In the genomic region with DNA sequence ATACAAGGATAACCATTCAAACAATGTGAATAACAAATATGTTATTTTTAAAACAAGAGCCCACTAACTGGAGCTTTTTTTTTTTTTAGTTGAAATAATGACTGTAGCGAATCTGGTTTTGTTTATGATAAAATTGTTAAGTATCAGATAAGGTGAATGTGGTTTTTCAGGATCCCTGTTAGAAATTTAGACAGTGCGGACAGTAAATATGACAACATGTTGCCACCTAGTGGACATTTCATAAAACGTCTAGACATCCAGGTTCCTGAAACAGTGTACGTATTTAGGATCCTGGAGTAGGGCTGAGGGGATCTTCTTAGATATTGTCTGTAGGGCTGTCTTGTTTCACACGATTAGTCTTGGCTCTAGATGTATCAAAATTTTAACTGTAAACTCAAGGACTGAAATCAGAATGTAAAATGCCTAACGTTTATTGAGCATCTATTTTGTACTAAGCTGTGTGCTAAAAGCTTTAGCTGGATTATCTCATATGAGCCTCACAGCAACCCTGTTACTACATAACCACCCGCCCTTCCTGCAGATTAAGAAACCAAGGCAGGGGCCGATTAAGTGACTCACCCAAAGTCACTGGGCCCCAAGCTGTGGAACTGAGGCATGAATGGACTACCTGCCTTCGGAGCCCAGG, we compare ENCODE assay signal across 9 cellular contexts. TPM values are rescaled to one million over a fixed set of nuclear protein-coding genes. Genes with fewer than 3 reads are reported as not detected.
DNase-seq lines count a peak whose midpoint lies in the region; ATAC-seq and TF ChIP-seq lines count a peak whose summit lies in the region.
"Had no signal": no experiment of that assay in that cellular context is flagged by ENCODE, and none has a peak within 500 bp of the region (broad histone marks: within the 10 kb centered on the region; RNA-seq: fewer than 3 reads in every experiment).

No MANE protein-coding gene starts in this region.

- intact Hi-C loops in CD14-positive monocyte (cut with micrococcal nuclease) = loop anchor here (10.0 kb wide), 2 partner anchors 428 to 588 kb away; no protein-coding TSS in a partner anchor

- H3K4me1 Mint-ChIP-seq in CD14-positive monocyte = no peaks in the 10 kb centered on the region
- H3K4me1 Mint-ChIP-seq in brain = peaks cover 4% of the 10 kb centered on the region

- no peaks in the 10 kb centered on the region for H3K4me1 ChIP-seq in tibial nerve
- H3K4me1 ChIP-seq: SJCRH30 had no signal

- no peak overlapping the region for H3K4me3 ChIP-seq in kidney epithelial cell (ENCODE audit: low read depth, low read length)
- no peak overlapping the region for H3K4me3 ChIP-seq in tibial nerve
- H3K4me3 ChIP-seq: SJCRH30 had no signal

- H3K9me3 Mint-ChIP-seq in CD14-positive monocyte = no peaks in the 10 kb centered on the region
- H3K9me3 Mint-ChIP-seq in brain = peaks cover 0 to 10% (median 5%) of the 10 kb centered on the region in 5 experiments

- H3K36me3 Mint-ChIP-seq in CD14-positive monocyte (no peaks in the 10 kb centered on the region), brain (no peaks in the 10 kb centered on the region)

- TF ChIP-seq EP300 in tibial nerve (IDR thresholded peaks at IDR 0.05) = no peak

- H3K27me3 ChIP-seq in kidney epithelial cell (ENCODE audit: control insufficient read depth, insufficient read depth, low read length) (no peaks in the 10 kb centered on the region), tibial nerve (no peaks in the 10 kb centered on the region)
- H3K27me3 ChIP-seq: SJCRH30 had no signal

- ATAC-seq in GM18861 (IDR thresholded peaks at IDR 0.05; ENCODE audit: unreplicated experiment) = peak; percentile 87
- ATAC-seq in HG03175 (IDR thresholded peaks at IDR 0.05; ENCODE audit: unreplicated experiment) = peak; percentile 84
- no peak for ATAC-seq in HG02588 (IDR thresholded peaks at IDR 0.05; ENCODE audit: unreplicated experiment)

- H3K27me3 Mint-ChIP-seq in CD14-positive monocyte (ENCODE audit: low read depth in 3 of 3) (peaks cover 2 to 8% (median 7%) of the 10 kb centered on the region in 3 donors), brain (no peaks in the 10 kb centered on the region)

- DNase-seq in CD14-positive monocyte (ENCODE audit: low spot score) = no peak
- DNase-seq in NCI-H446 treated with DMSO at 0.1 percent for 48 hours (lab: John Stamatoyannopoulos, UW) = peak; percentile 27
- DNase-seq in kidney epithelial cell (ENCODE audit: low read depth) = peak; percentile 26
- DNase-seq in tibial nerve (ENCODE audit: low spot score in 2 of 2) = no peak

- 29 to 38% methylated on average over 9 of the region's 9 CpGs for WGBS in tibial nerve, 2 donors

- H3K27ac Mint-ChIP-seq in CD14-positive monocyte (no peak overlapping the region), brain (peak overlapping the region in 1 of 5 experiments; percentile 35)

- H3K27ac ChIP-seq in tibial nerve = no peak overlapping the region
- H3K27ac ChIP-seq: SJCRH30 had no signal

- H3K36me3 ChIP-seq in kidney epithelial cell (ENCODE audit: control insufficient read depth, insufficient read depth, low read length) (no peaks in the 10 kb centered on the region), tibial nerve (no peaks in the 10 kb centered on the region)
- H3K36me3 ChIP-seq: SJCRH30 had no signal

- peaks cover 0 to under 1% (median 0%) of the 10 kb centered on the region in 4 donors for H3K9me3 ChIP-seq in tibial nerve
- H3K9me3 ChIP-seq: SJCRH30 had no signal

- no peak overlapping the region for H3K4me3 Mint-ChIP-seq in CD14-positive monocyte
- H3K4me3 Mint-ChIP-seq in brain = no peak overlapping the region

- TF ChIP-seq CTCF in CD14-positive monocyte (IDR thresholded peaks at IDR 0.05) = peak; percentile 85
- peak; percentile 88 to 91 for TF ChIP-seq CTCF in brain (conservative IDR thresholded peaks at IDR 0.05)
- peak; percentile 50 for TF ChIP-seq CTCF in kidney epithelial cell (IDR thresholded peaks at IDR 0.05; ENCODE audit: insufficient read depth, low read length, poor library complexity, severe bottlenecking)
- peak; percentile 42 to 71 (median 61) for TF ChIP-seq CTCF in tibial nerve (IDR thresholded peaks at IDR 0.05)

- no peak for TF ChIP-seq POLR2A in tibial nerve (IDR thresholded peaks at IDR 0.05)

RNA-seq across cellular contexts. Expression of gene CCDC68, which starts 23.9 kb away (rescaled TPM):
- under 1 TPM in 1 of 2 donors, not detected in 1; 0.09 TPM for polyA plus RNA-seq in CD14-positive monocyte
- polyA plus RNA-seq in brain (ENCODE audit: insufficient read depth, low read depth, low replicate concordance) = 0.19 TPM
- total RNA-seq in kidney epithelial cell = 2.7 and 3.7 TPM in 2 replicates
- 10 to 100 TPM in 1 of 4 donors, 1 to 10 TPM in 3; 3.9 to 19.7 (median 5.8) TPM for total RNA-seq in tibial nerve

Comparison
In these comparisons a context has a peak if more than half of its experiments do, and no peak if none do; other contexts are left out.
1. DNase-seq: peak in NCI-H446 treated with DMSO at 0.1 percent for 48 hours (single experiment) and kidney epithelial cell (single experiment); none in CD14-positive monocyte (single experiment) and tibial nerve (0 of 2).
2. Peak in every context shown above with its lines, with median percentiles within 50 percentile points of each other: CTCF ChIP-seq.